ENCODE assay signal across 10 cellular contexts in genomic region chr15:63045438-63046278, GRCh38. TPM values are rescaled to one million over a fixed set of nuclear protein-coding genes. Genes with fewer than 3 reads are reported as not detected.
DNase-seq lines count a peak whose midpoint lies in the region; ATAC-seq and TF ChIP-seq lines count a peak whose summit lies in the region.
"Had no signal": no experiment of that assay in that cellular context is flagged by ENCODE, and none has a peak within 500 bp of the region (broad histone marks: within the 10 kb centered on the region; RNA-seq: fewer than 3 reads in every experiment).

No MANE protein-coding gene starts in this region.

- TF ChIP-seq CTCF in AG09309 (IDR thresholded peaks at IDR 0.05; ENCODE audit: control insufficient read depth, insufficient read depth, low read depth, low read length, missing control alignments): no peak
- TF ChIP-seq CTCF in fibroblast of villous mesenchyme (IDR thresholded peaks at IDR 0.05; ENCODE audit: insufficient read depth, low read depth, low read length): no peak
- no peak for TF ChIP-seq CTCF in progenitor cell of endocrine pancreas (IDR thresholded peaks at IDR 0.05; ENCODE audit: unreplicated experiment)

- no peaks in the 10 kb centered on the region for H3K9me3 Mint-ChIP-seq in progenitor cell of endocrine pancreas (ENCODE audit: low read depth)

- ATAC-seq in HG02678 (IDR thresholded peaks at IDR 0.05; ENCODE audit: unreplicated experiment): no peak
- ATAC-seq in GM19035 (IDR thresholded peaks at IDR 0.05; ENCODE audit: unreplicated experiment): no peak

- H3K27ac Mint-ChIP-seq in progenitor cell of endocrine pancreas: peak overlapping the region; percentile 12

- H3K36me3 Mint-ChIP-seq in progenitor cell of endocrine pancreas (ENCODE audit: insufficient read depth): no peaks in the 10 kb centered on the region

- DNase-seq in AG09309 (ENCODE audit: low read depth) (no peak), RPMI7951 (ENCODE audit: low read depth) (peak; percentile 53), fibroblast of villous mesenchyme (ENCODE audit: low read depth) (peak; percentile 44), progenitor cell of endocrine pancreas (ENCODE audit: low spot score, unreplicated experiment) (no peak), NCI-H2196 (lab: John Stamatoyannopoulos, UW; ENCODE audit: unreplicated experiment) (no peak)
- no peak for DNase-seq in activated CD4-positive, alpha-beta T cell treated with anti-CD3 and anti-CD28 coated beads for 48 hours
- DNase-seq: activated effector memory CD4-positive, alpha-beta T cell treated with anti-CD3 and anti-CD28 coated beads, Interleukin-2, amount 50 U/mL, for 16 hours; stimulated activated CD8-positive, alpha-beta memory T cell treated with anti-CD3 and anti-CD28 coated beads, Interleukin-4, amount 100 ng/mL, for 48 hours had no signal

- H3K4me1 Mint-ChIP-seq in progenitor cell of endocrine pancreas (ENCODE audit: low read depth): peaks cover 60% of the 10 kb centered on the region

- H3K4me3 ChIP-seq in AG09309 (ENCODE audit: control insufficient read depth, low read depth, low read length): peak overlapping the region; percentile 93
- H3K4me3 ChIP-seq in fibroblast of villous mesenchyme (ENCODE audit: low read depth, low read length): peak overlapping the region; percentile 82

- peaks cover 4% of the 10 kb centered on the region for H3K27me3 Mint-ChIP-seq in progenitor cell of endocrine pancreas

- peak overlapping the region; percentile 83 for H3K4me3 Mint-ChIP-seq in progenitor cell of endocrine pancreas (ENCODE audit: low read depth)

RNA-seq across cellular contexts. Expression of gene TPM1, which starts 3.1 kb away (rescaled TPM):
- total RNA-seq in RPMI7951 (2014; rRNA removed; shearing (Covaris generic)): 1,035 and 1,151 TPM in 2 replicates
- 2,255 and 2,551 TPM in 2 replicates for total RNA-seq in fibroblast of villous mesenchyme
- total RNA-seq in progenitor cell of endocrine pancreas: 284 and 300 TPM in 2 replicates

Comparison
In these comparisons a context has a peak if more than half of its experiments do, and no peak if none do; other contexts are left out.
1. DNase-seq: peak in RPMI7951 (single experiment) and fibroblast of villous mesenchyme (single experiment); none in AG09309 (single experiment), progenitor cell of endocrine pancreas (single experiment), activated CD4-positive, alpha-beta T cell treated with anti-CD3 and anti-CD28 coated beads for 48 hours (single experiment) and NCI-H2196 (single experiment).